Comparison of ENCODE assay signal across 18 cellular contexts in the genomic region with DNA sequence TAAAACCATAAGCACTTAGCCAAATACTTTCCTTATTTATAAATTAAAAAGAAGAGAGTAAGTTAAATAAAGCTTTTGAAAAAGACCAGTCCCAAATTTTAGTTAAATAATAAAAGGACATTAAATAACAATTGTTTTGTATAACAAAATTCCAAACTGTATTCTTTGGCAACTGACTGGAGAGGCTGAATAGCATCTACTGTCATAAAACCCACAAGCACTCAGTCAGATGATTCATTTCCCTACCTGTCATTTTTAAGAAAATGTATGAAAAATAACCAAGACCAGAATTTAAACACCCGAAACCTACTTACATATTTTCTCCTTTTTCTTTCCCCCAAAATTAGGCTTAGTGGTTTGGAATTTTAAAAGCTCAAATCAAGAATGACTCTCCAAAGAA. TPM values are rescaled to one million over a fixed set of nuclear protein-coding genes. Genes with fewer than 3 reads are reported as not detected.
A peak's percentile ranks its signal among the peaks of the same experiment; 100 is the strongest.
DNase-seq lines count a peak whose midpoint lies in the region; ATAC-seq and TF ChIP-seq lines count a peak whose summit lies in the region.
"Had no signal": no experiment of that assay in that cellular context is flagged by ENCODE, and none has a peak within 500 bp of the region (broad histone marks: within the 10 kb centered on the region; RNA-seq: fewer than 3 reads in every experiment).

No MANE protein-coding gene starts in this region.

- BruUV-seq in PC-3 (replicated peaks; lab: Mats Ljungman, UMichigan) = TSS peak; percentile 86

- H3K9ac ChIP-seq in PC-3 (ENCODE audit: low read length) = peak overlapping the region; percentile 38
- H3K9ac ChIP-seq: BLaER1 treated with 17β-estradiol and CSF1 and Interleukin-3, amounts not matched to agents 10 nM and 100 nM had no signal

- H3K4me3 ChIP-seq in PC-3 (ENCODE audit: low read length) (peak overlapping the region; percentile 36; the same call in 1 of the 2 replicates), brain microvascular endothelial cell (ENCODE audit: low read depth, low read length) (no peak overlapping the region), suprapubic skin (no peak overlapping the region), lower leg skin (ENCODE audit: low read depth, poor library complexity, severe bottlenecking) (no peak overlapping the region)
- H3K4me3 ChIP-seq: BLaER1 treated with 17β-estradiol and CSF1 and Interleukin-3, amounts not matched to agents 10 nM and 100 nM; MG63 had no signal

- no peak for TF ChIP-seq EP300 in suprapubic skin (IDR thresholded peaks at IDR 0.05)

- POLR2A ChIA-PET in PC-3 (lab: Charles Lee; ENCODE audit: unreplicated experiment) = no interaction called here

- H3K36me3 ChIP-seq in PC-3 (ENCODE audit: low read depth, low read length) (no peaks in the 10 kb centered on the region), brain microvascular endothelial cell (replicated peaks) (no peaks in the 10 kb centered on the region), suprapubic skin (no peaks in the 10 kb centered on the region)
- H3K36me3 ChIP-seq: BLaER1 treated with 17β-estradiol and CSF1 and Interleukin-3, amounts not matched to agents 10 nM and 100 nM; MG63 had no signal

- no peak for TF ChIP-seq CTCF in PC-3 (conservative IDR thresholded peaks at IDR 0.05; ENCODE audit: low read depth, low read length)
- no peak for TF ChIP-seq CTCF in brain microvascular endothelial cell (IDR thresholded peaks at IDR 0.05; ENCODE audit: low read depth, low read length, missing control alignments)
- no peak for TF ChIP-seq CTCF in suprapubic skin (IDR thresholded peaks at IDR 0.05)
- TF ChIP-seq CTCF in lower leg skin (IDR thresholded peaks at IDR 0.05) = no peak

- peak overlapping the region; percentile 41 for H3K27ac Mint-ChIP-seq in activated naive CD4-positive, alpha-beta T cell treated with anti-CD3 and anti-CD28 coated beads for 36 hours
- H3K27ac Mint-ChIP-seq in activated naive CD4-positive, alpha-beta T cell treated with anti-CD3 and anti-CD28 coated beads, Interleukin-2, amount 10 ng/mL, durations not matched to agents 7 days and 5 days = no peak overlapping the region
- peak overlapping the region; percentile 55 for H3K27ac Mint-ChIP-seq in activated naive CD8-positive, alpha-beta T cell treated with anti-CD3 and anti-CD28 coated beads, Interleukin-2, amount 50 U/mL, for 24 hours
- H3K27ac Mint-ChIP-seq: CD8-positive, alpha-beta memory T cell had no signal

- WGBS in suprapubic skin = 96% methylated on average over 1 of the region's 1 CpG
- 67 to 76% methylated on average over 1 of the region's 1 CpG for WGBS in lower leg skin, 2 donors

- peaks cover 4% of the 10 kb centered on the region for H3F3A ChIP-seq in PC-3 (ENCODE audit: low read length, unreplicated experiment)

- DNase-seq in activated naive CD4-positive, alpha-beta T cell treated with anti-CD3 and anti-CD28 coated beads for 36 hours = no peak
- no peak for DNase-seq in activated naive CD4-positive, alpha-beta T cell treated with anti-CD3 and anti-CD28 coated beads, Interleukin-2, amount 10 ng/mL, durations not matched to agents 7 days and 5 days
- DNase-seq in PC-3 = peak; percentile 51
- DNase-seq in activated naive CD8-positive, alpha-beta T cell treated with anti-CD3 and anti-CD28 coated beads, Interleukin-2, amount 50 U/mL, for 24 hours = no peak
- peak; percentile 30 for DNase-seq in kidney tubule cell (ENCODE audit: low spot score)
- DNase-seq in brain microvascular endothelial cell = no peak
- DNase-seq in suprapubic skin (ENCODE audit: low spot score in 2 of 2) = no peak
- no peak for DNase-seq in lower leg skin (ENCODE audit: low spot score in 2 of 2)
- DNase-seq: CD8-positive, alpha-beta memory T cell; DMS 273 treated with DMSO at 0.1 percent for 48 hours; GF-D8; GOT3; MG63; NCI-H1105; NCI-H1694; NCI-H524 treated with DMSO at 0.1 percent for 48 hours; SHP77 treated with DMSO at 0.1 percent for 48 hours had no signal

- no peaks in the 10 kb centered on the region for H3K9me3 ChIP-seq in PC-3 (ENCODE audit: low read length)
- no peaks in the 10 kb centered on the region for H3K9me3 ChIP-seq in suprapubic skin
- H3K9me3 ChIP-seq: BLaER1 treated with 17β-estradiol and CSF1 and Interleukin-3, amounts not matched to agents 10 nM and 100 nM; MG63 had no signal

- H3K27me3 Mint-ChIP-seq in activated naive CD4-positive, alpha-beta T cell treated with anti-CD3 and anti-CD28 coated beads for 36 hours (ENCODE audit: low read depth) = no peaks in the 10 kb centered on the region
- H3K27me3 Mint-ChIP-seq in activated naive CD4-positive, alpha-beta T cell treated with anti-CD3 and anti-CD28 coated beads, Interleukin-2, amount 10 ng/mL, durations not matched to agents 7 days and 5 days = no peaks in the 10 kb centered on the region
- no peaks in the 10 kb centered on the region for H3K27me3 Mint-ChIP-seq in activated naive CD8-positive, alpha-beta T cell treated with anti-CD3 and anti-CD28 coated beads, Interleukin-2, amount 50 U/mL, for 24 hours

- peaks cover 21% of the 10 kb centered on the region for H3K4me1 Mint-ChIP-seq in activated naive CD4-positive, alpha-beta T cell treated with anti-CD3 and anti-CD28 coated beads for 36 hours (ENCODE audit: low read depth)
- H3K4me1 Mint-ChIP-seq in activated naive CD4-positive, alpha-beta T cell treated with anti-CD3 and anti-CD28 coated beads, Interleukin-2, amount 10 ng/mL, durations not matched to agents 7 days and 5 days = peaks cover 22% of the 10 kb centered on the region
- H3K4me1 Mint-ChIP-seq in activated naive CD8-positive, alpha-beta T cell treated with anti-CD3 and anti-CD28 coated beads, Interleukin-2, amount 50 U/mL, for 24 hours = peaks cover 35% of the 10 kb centered on the region

- peaks cover 24% of the 10 kb centered on the region for H3K4me1 ChIP-seq in PC-3 (ENCODE audit: insufficient read depth, low read length)
- no peaks in the 10 kb centered on the region for H3K4me1 ChIP-seq in suprapubic skin

- intact Hi-C loops in activated naive CD4-positive, alpha-beta T cell treated with anti-CD3 and anti-CD28 coated beads for 36 hours (cut with micrococcal nuclease) = no loop called here
- intact Hi-C loops in PC-3 (cut with micrococcal nuclease) = no loop called here
- intact Hi-C loops in lower leg skin (cut with DNase I; ENCODE audit: low total_unique reads) = no loop called here

- H4K20me1 ChIP-seq in PC-3 (ENCODE audit: low read length) = no peaks in the 10 kb centered on the region
- H4K20me1 ChIP-seq: BLaER1 treated with 17β-estradiol and CSF1 and Interleukin-3, amounts not matched to agents 10 nM and 100 nM had no signal

- H3K27ac ChIP-seq in PC-3 (ENCODE audit: low read length) = peak overlapping the region; percentile 86
- no peak overlapping the region for H3K27ac ChIP-seq in brain microvascular endothelial cell
- no peak overlapping the region for H3K27ac ChIP-seq in suprapubic skin
- H3K27ac ChIP-seq: BLaER1 treated with 17β-estradiol and CSF1 and Interleukin-3, amounts not matched to agents 10 nM and 100 nM had no signal

- no peaks in the 10 kb centered on the region for H3K27me3 ChIP-seq in PC-3 (ENCODE audit: low read length)
- H3K27me3 ChIP-seq in brain microvascular endothelial cell (replicated peaks) = no peaks in the 10 kb centered on the region
- no peaks in the 10 kb centered on the region for H3K27me3 ChIP-seq in suprapubic skin
- H3K27me3 ChIP-seq: MG63 had no signal

- H2AFZ ChIP-seq in PC-3 (ENCODE audit: low read length) = no peak overlapping the region

- peak; percentile 73 for ATAC-seq in PC-3
- peak; percentile 40 for ATAC-seq in activated naive CD8-positive, alpha-beta T cell treated with anti-CD3 and anti-CD28 coated beads, Interleukin-2, amount 50 U/mL, for 24 hours

- no peaks in the 10 kb centered on the region for H3K36me3 Mint-ChIP-seq in activated naive CD4-positive, alpha-beta T cell treated with anti-CD3 and anti-CD28 coated beads for 36 hours (ENCODE audit: low read depth)
- H3K36me3 Mint-ChIP-seq in activated naive CD4-positive, alpha-beta T cell treated with anti-CD3 and anti-CD28 coated beads, Interleukin-2, amount 10 ng/mL, durations not matched to agents 7 days and 5 days = peaks cover 5% of the 10 kb centered on the region
- no peaks in the 10 kb centered on the region for H3K36me3 Mint-ChIP-seq in activated naive CD8-positive, alpha-beta T cell treated with anti-CD3 and anti-CD28 coated beads, Interleukin-2, amount 50 U/mL, for 24 hours (ENCODE audit: low read depth)
- H3K36me3 Mint-ChIP-seq: CD8-positive, alpha-beta memory T cell had no signal

- H3K79me2 ChIP-seq in PC-3 (ENCODE audit: low read length) = no peaks in the 10 kb centered on the region

- H3K4me2 ChIP-seq in PC-3 (ENCODE audit: low read length) = peak overlapping the region; percentile 78
- H3K4me2 ChIP-seq: BLaER1 treated with 17β-estradiol and CSF1 and Interleukin-3, amounts not matched to agents 10 nM and 100 nM had no signal

- TF ChIP-seq POLR2A in suprapubic skin (IDR thresholded peaks at IDR 0.05) (no peak), lower leg skin (IDR thresholded peaks at IDR 0.05) (no peak)

- no peaks in the 10 kb centered on the region for H3K9me2 ChIP-seq in PC-3 (replicated peaks; ENCODE audit: low read length)

- H3K4me3 Mint-ChIP-seq in activated naive CD4-positive, alpha-beta T cell treated with anti-CD3 and anti-CD28 coated beads for 36 hours = no peak overlapping the region
- H3K4me3 Mint-ChIP-seq in activated naive CD4-positive, alpha-beta T cell treated with anti-CD3 and anti-CD28 coated beads, Interleukin-2, amount 10 ng/mL, durations not matched to agents 7 days and 5 days = no peak overlapping the region
- no peak overlapping the region for H3K4me3 Mint-ChIP-seq in activated naive CD8-positive, alpha-beta T cell treated with anti-CD3 and anti-CD28 coated beads, Interleukin-2, amount 50 U/mL, for 24 hours
- H3K4me3 Mint-ChIP-seq: CD8-positive, alpha-beta memory T cell had no signal

- CTCF ChIA-PET in activated naive CD4-positive, alpha-beta T cell treated with anti-CD3 and anti-CD28 coated beads for 36 hours (lab: Charles Lee) = no interaction called here
- CTCF ChIA-PET in activated naive CD4-positive, alpha-beta T cell treated with anti-CD3 and anti-CD28 coated beads, Interleukin-2, amount 10 ng/mL, durations not matched to agents 7 days and 5 days (lab: Charles Lee) = interaction anchor here (0.8 to 0.9 kb wide), 2 partner anchors 33 to 278 kb away, joined by 3 read pairs; partner anchors contain the start of gene SMIM10L2A
- CTCF ChIA-PET in PC-3 (lab: Charles Lee) = no interaction called here

- H3K9me3 Mint-ChIP-seq in activated naive CD4-positive, alpha-beta T cell treated with anti-CD3 and anti-CD28 coated beads for 36 hours = no peaks in the 10 kb centered on the region
- no peaks in the 10 kb centered on the region for H3K9me3 Mint-ChIP-seq in activated naive CD4-positive, alpha-beta T cell treated with anti-CD3 and anti-CD28 coated beads, Interleukin-2, amount 10 ng/mL, durations not matched to agents 7 days and 5 days
- no peaks in the 10 kb centered on the region for H3K9me3 Mint-ChIP-seq in activated naive CD8-positive, alpha-beta T cell treated with anti-CD3 and anti-CD28 coated beads, Interleukin-2, amount 50 U/mL, for 24 hours
- H3K9me3 Mint-ChIP-seq: CD8-positive, alpha-beta memory T cell had no signal

- in situ Hi-C loops in brain microvascular endothelial cell (cut with HindIII; ENCODE audit: low pct_ligation_motif_present, low sequenced_read_pairs) = no loop called here

RNA-seq across cellular contexts. Expression of gene SMIM10L2A, which starts 32.5 kb away (rescaled TPM):
- total RNA-seq in activated naive CD4-positive, alpha-beta T cell treated with anti-CD3 and anti-CD28 coated beads for 36 hours = under 1 TPM; 0.40 to 0.41 TPM
- total RNA-seq in PC-3 (2014; rRNA removed) (0.73 and 1.4 TPM in 2 replicates), suprapubic skin (1 to 10 TPM; 1.4 to 5.1 (median 3.3) TPM), lower leg skin (1 to 10 TPM; 1.3 to 2.6 (median 1.9) TPM)

RNA-seq across cellular contexts. Expression of gene ZNF449, which starts 44.6 kb away (rescaled TPM):
- total RNA-seq in activated naive CD4-positive, alpha-beta T cell treated with anti-CD3 and anti-CD28 coated beads for 36 hours = 1 to 10 TPM; 1.9 to 2.4 TPM
- 3.3 and 3.6 TPM in 2 replicates for total RNA-seq in PC-3 (2014; rRNA removed)
- total RNA-seq in suprapubic skin = 10 to 100 TPM in 1 of 4 donors, 1 to 10 TPM in 3; 1.4 to 10.3 (median 3.3) TPM
- 1 to 10 TPM; 3.0 to 4.4 (median 4.0) TPM for total RNA-seq in lower leg skin

RNA-seq across cellular contexts. Expression of gene ZNF75D, which starts 45.3 kb away (rescaled TPM):
- total RNA-seq in activated naive CD4-positive, alpha-beta T cell treated with anti-CD3 and anti-CD28 coated beads for 36 hours = 1 to 10 TPM; 2.5 to 3.6 TPM
- 6.5 and 9.3 TPM in 2 replicates for total RNA-seq in PC-3 (2014; rRNA removed)
- total RNA-seq in suprapubic skin = 10 to 100 TPM in 1 of 4 donors, 1 to 10 TPM in 3; 2.5 to 15.4 (median 6.1) TPM
- total RNA-seq in lower leg skin = 1 to 10 TPM; 6.2 to 8.9 (median 6.6) TPM

Comparison
In these comparisons a context has a peak if more than half of its experiments do, and no peak if none do; other contexts are left out.
1. DNase-seq: peak in PC-3 (single experiment) and kidney tubule cell (single experiment); none in activated naive CD4-positive, alpha-beta T cell treated with anti-CD3 and anti-CD28 coated beads for 36 hours (single experiment), activated naive CD4-positive, alpha-beta T cell treated with anti-CD3 and anti-CD28 coated beads, Interleukin-2, amount 10 ng/mL, durations not matched to agents 7 days and 5 days (single experiment), activated naive CD8-positive, alpha-beta T cell treated with anti-CD3 and anti-CD28 coated beads, Interleukin-2, amount 50 U/mL, for 24 hours (single experiment), brain microvascular endothelial cell (single experiment), suprapubic skin (0 of 2) and lower leg skin (0 of 2).